Comparison of ENCODE assay signal across 8 cellular contexts in genomic region chr11:128031538-128032134, GRCh38.
A peak's percentile ranks its signal among the peaks of the same experiment; 100 is the strongest.
DNase-seq lines count a peak whose midpoint lies in the region; ATAC-seq and TF ChIP-seq lines count a peak whose summit lies in the region.
"Not testable (repeated sequence)": the region's sequence is repeated elsewhere in the genome, so short reads cannot be mapped to it uniquely, and the experiment has no call there.

No MANE protein-coding gene starts in this region.

- intact Hi-C loops in right lobe of liver (cut with DNase I): loop anchor here in 1 of 2 donors (10.0 kb wide), 1 partner anchor 123 kb away; no protein-coding TSS in a partner anchor

- WGBS in right lobe of liver (ENCODE audit: insufficient coverage, low coverage, low lambda C conversion rate, missing lambda C conversion rate): 34% methylated on average over 11 of the region's 14 CpGs

- not testable (repeated sequence) for H3K4me3 ChIP-seq in right lobe of liver

- TF ChIP-seq CTCF in right lobe of liver (IDR thresholded peaks at IDR 0.05): peak; percentile 75 to 95 (median 83)

- peak; percentile 7 for DNase-seq in DMS 273 treated with DMSO at 0.1 percent for 48 hours (lab: John Stamatoyannopoulos, UW)
- peak; percentile 45 for DNase-seq in NCI-H82 treated with DMSO at 0.1 percent for 48 hours (lab: John Stamatoyannopoulos, UW; ENCODE audit: unreplicated experiment)
- DNase-seq in activated CD4-positive, alpha-beta T cell treated with anti-CD3 and anti-CD28 coated beads, Interleukin-2, amount 50 U/mL, for 4 hours: peak; percentile 58 to 62
- DNase-seq in dermis microvascular lymphatic vessel endothelial cell (ENCODE audit: low read depth in 2 of 2): peak; percentile 76 to 86
- peak in 1 of 3 donors; percentile 59 for DNase-seq in right lobe of liver
- peak; percentile 35 to 45 for DNase-seq in stimulated activated CD8-positive, alpha-beta memory T cell treated with anti-CD3 and anti-CD28 coated beads, Interleukin-2, amount 100 ng/mL, for 1 hour (ENCODE audit: low read depth in 2 of 2)

- H3K36me3 ChIP-seq in right lobe of liver: not testable (repeated sequence)

- H3K9me3 ChIP-seq in right lobe of liver: not testable (repeated sequence)

- ATAC-seq in GM21423 (IDR thresholded peaks at IDR 0.05; ENCODE audit: unreplicated experiment) (peak; percentile 80), HG03571 (IDR thresholded peaks at IDR 0.05; ENCODE audit: unreplicated experiment) (peak; percentile 80), right lobe of liver (peak; percentile 63 to 72 (median 66))

- TF ChIP-seq POLR2A in right lobe of liver (IDR thresholded peaks at IDR 0.05): not testable (repeated sequence)

- not testable (repeated sequence) for H3K27me3 ChIP-seq in right lobe of liver

- not testable (repeated sequence) for H3K27ac ChIP-seq in right lobe of liver

- H3K4me1 ChIP-seq in right lobe of liver: peaks cover 0 to 26% (median 7%) of the 10 kb centered on the region in 4 donors
